ENCODE assay signal across 8 cellular contexts in genomic region chr2:102736174-102736606, GRCh38. TPM values are rescaled to one million over a fixed set of nuclear protein-coding genes. Genes with fewer than 3 reads are reported as not detected.
DNase-seq lines count a peak whose midpoint lies in the region; ATAC-seq and TF ChIP-seq lines count a peak whose summit lies in the region.

No MANE protein-coding gene starts in this region.

- TF ChIP-seq CTCF in endodermal cell (conservative IDR thresholded peaks at IDR 0.05), result no peak

- H3K4me1 Mint-ChIP-seq in IgD-negative memory B cell (peaks cover 22 to 30% (median 28%) of the 10 kb centered on the region in 3 donors), endodermal cell (peaks cover 16% of the 10 kb centered on the region)

- H3K4me3 ChIP-seq in endodermal cell (ENCODE audit: low read length) (peak overlapping the region; percentile 96), mesodermal cell (ENCODE audit: extremely low read depth, insufficient read depth, low read length, poor library complexity, severe bottlenecking) (peak overlapping the region; percentile 72)

- peak overlapping the region; percentile 90 to 99 (median 98) for H3K4me3 Mint-ChIP-seq in IgD-negative memory B cell
- peak overlapping the region; percentile 98 for H3K4me3 Mint-ChIP-seq in endodermal cell

- peak overlapping the region; percentile 70 for H3K9ac ChIP-seq in endodermal cell (ENCODE audit: extremely low read depth, low read length, poor library complexity, severe bottlenecking)

- ATAC-seq in GM21786 (IDR thresholded peaks at IDR 0.05; ENCODE audit: unreplicated experiment), result peak; percentile 47
- ATAC-seq in SK-N-SH treated with all-trans-retinoic acid at 6 μM for 48 hours, result peak; percentile 89

- H3K27me3 Mint-ChIP-seq in IgD-negative memory B cell, result no peaks in the 10 kb centered on the region
- H3K27me3 Mint-ChIP-seq in endodermal cell (ENCODE audit: insufficient read depth), result no peaks in the 10 kb centered on the region

- H3K27ac ChIP-seq in endodermal cell (ENCODE audit: low read depth, low read length), result no peak overlapping the region
- H3K27ac ChIP-seq in mesodermal cell (ENCODE audit: low read depth, low read length, severe bottlenecking), result peak overlapping the region; percentile 30

- H3K27ac Mint-ChIP-seq in IgD-negative memory B cell (peak overlapping the region; percentile 12 to 96 (median 90)), endodermal cell (peak overlapping the region; percentile 91)

- H3K36me3 ChIP-seq in endodermal cell (ENCODE audit: control insufficient read depth, insufficient read depth, low read length) (peaks cover 8% of the 10 kb centered on the region), mesodermal cell (ENCODE audit: control insufficient read depth, insufficient read depth, low read length) (peaks cover 11% of the 10 kb centered on the region)

- H3K9me3 Mint-ChIP-seq in IgD-negative memory B cell (no peaks in the 10 kb centered on the region), endodermal cell (no peaks in the 10 kb centered on the region)

- H3K36me3 Mint-ChIP-seq in IgD-negative memory B cell, result no peaks in the 10 kb centered on the region
- H3K36me3 Mint-ChIP-seq in endodermal cell (ENCODE audit: low read depth), result peaks cover 9% of the 10 kb centered on the region

- H3K27me3 ChIP-seq in endodermal cell (ENCODE audit: control insufficient read depth, insufficient read depth, low read length, poor library complexity, severe bottlenecking), result no peaks in the 10 kb centered on the region

- WGBS in endodermal cell (ENCODE audit: insufficient coverage in 1 of 2, insufficient read length in 1 of 2), 2 experiments, result 1 to 24% methylated on average over 5 to 16 of the region's 16 CpGs
- 1% methylated on average over 9 to 16 of the region's 16 CpGs for WGBS in mesodermal cell (ENCODE audit: insufficient coverage in 2 of 2), 2 experiments

- peaks cover 3% of the 10 kb centered on the region for H3K4me1 ChIP-seq in endodermal cell (ENCODE audit: control insufficient read depth, insufficient read depth, low read length)
- no peaks in the 10 kb centered on the region for H3K4me1 ChIP-seq in mesodermal cell (ENCODE audit: control insufficient read depth, insufficient read depth, low read length, poor library complexity, severe bottlenecking)

- H3K9me3 ChIP-seq in endodermal cell (ENCODE audit: control insufficient read depth, low read length) (peaks cover 8% of the 10 kb centered on the region), mesodermal cell (ENCODE audit: control insufficient read depth, low read length) (no peaks in the 10 kb centered on the region)

- peak; percentile 15 to 34 for DNase-seq in SHP77 (lab: John Stamatoyannopoulos, UW)
- DNase-seq in SHP77 treated with DMSO at 0.1 percent for 48 hours (lab: John Stamatoyannopoulos, UW), result no peak
- no peak for DNase-seq in endodermal cell
- DNase-seq in SK-N-DZ (ENCODE audit: low spot score), result no peak

TF ChIP-seq in SK-N-SH treated with all-trans-retinoic acid at 6 μM for 48 hours, 23 proteins besides CTCF, POLR2A, EP300 and RAD21:
- TF ChIP-seq SNAI2 (CRISPR knock-in tag; IDR thresholded peaks at IDR 0.05), result no peak
- TF ChIP-seq RARB (CRISPR knock-in tag; IDR thresholded peaks at IDR 0.05), result no peak
- no peak for TF ChIP-seq BACH2 (CRISPR knock-in tag; IDR thresholded peaks at IDR 0.05; ENCODE audit: borderline replicate concordance)
- TF ChIP-seq CSDC2 (CRISPR knock-in tag; IDR thresholded peaks at IDR 0.05), result no peak
- TF ChIP-seq CSRNP3 (CRISPR knock-in tag; IDR thresholded peaks at IDR 0.05), result no peak
- no peak for TF ChIP-seq ZNF70 (CRISPR knock-in tag; IDR thresholded peaks at IDR 0.05)
- no peak for TF ChIP-seq POU6F1 (CRISPR knock-in tag; IDR thresholded peaks at IDR 0.05; ENCODE audit: borderline replicate concordance, low read depth)
- no peak for TF ChIP-seq TOX (CRISPR knock-in tag; IDR thresholded peaks at IDR 0.05; ENCODE audit: borderline replicate concordance)
- TF ChIP-seq OSR1 (CRISPR knock-in tag; IDR thresholded peaks at IDR 0.05), result no peak

RNA-seq across cellular contexts. Expression of gene TMEM182, which starts 25.6 kb away (rescaled TPM):
- 8.9 TPM for polyA plus RNA-seq in IgD-negative memory B cell
- total RNA-seq in endodermal cell, result 1 to 10 TPM; 4.2 to 5.6 TPM
- 6.3 TPM for polyA plus RNA-seq in endodermal cell (2013, experiment 1 of 2)
- polyA plus RNA-seq in endodermal cell (2013, experiment 2 of 2), result 5.4 TPM
- polyA plus RNA-seq in mesodermal cell (2013, experiment 1 of 2), result 4.4 TPM
- polyA plus RNA-seq in mesodermal cell (2013, experiment 2 of 2), result 4.0 TPM
- polyA plus RNA-seq in SK-N-DZ (2014; cell fraction: cytosol; rRNA removed), result 5.8 and 8.8 TPM in 2 replicates
- polyA plus RNA-seq in SK-N-DZ (2014; cell fraction: nucleus; rRNA removed), result 3.5 and 4.0 TPM in 2 replicates

Comparison
In these comparisons a context has a peak if more than half of its experiments do, and no peak if none do; other contexts are left out.
1. DNase-seq: peak in SHP77 (2 of 2); none in SHP77 treated with DMSO at 0.1 percent for 48 hours (single experiment), endodermal cell (single experiment) and SK-N-DZ (single experiment).